19 cellular contexts compared by ENCODE assay signal in genomic region chr7:55237156-55237721, GRCh38.
"Had no signal": no experiment of that assay in that cellular context is flagged by ENCODE, and none has a peak within 500 bp of the region (broad histone marks: within the 10 kb centered on the region; RNA-seq: fewer than 3 reads in every experiment).

No MANE protein-coding gene starts in this region.

- H3K27me3 ChIP-seq: pancreas, sigmoid colon had no signal

- H3K36me3 ChIP-seq: heart left ventricle, pancreas, prostate gland, sigmoid colon, stomach, thoracic aorta had no signal

- H3K27ac ChIP-seq: heart left ventricle, pancreas, prostate gland, sigmoid colon, skin epidermis, stomach, thoracic aorta had no signal

- DNase-seq: effector memory CD4-positive, alpha-beta T cell; heart left ventricle; hippocampal formation; occipital lobe; pancreas; retina; sigmoid colon; stimulated activated CD4-positive, alpha-beta T cell treated with anti-CD3 and anti-CD28 coated beads, Interleukin-12 subunit alpha, Interleukin-12 subunit beta, amount 100 ng/mL, for 4 hours; stimulated activated naive CD4-positive, alpha-beta T cell; stomach; substantia nigra had no signal

- H3K4me1 ChIP-seq: heart left ventricle, pancreas, prostate gland, sigmoid colon, stomach had no signal

- FAIRE-seq: endometrium, frontal cortex, pancreas had no signal

- H3K9me3 ChIP-seq: heart left ventricle, pancreas, prostate gland, sigmoid colon, stomach, thoracic aorta had no signal

- ATAC-seq: esophagus mucosa; heart left ventricle; left lobe of liver; natural killer cell treated with Interleukin-12 subunit alpha and Interleukin-12 subunit beta and Interleukin-15 and Interleukin-18, amount 100 ng/mL, for 72 hours; pancreas had no signal

- H3K4me3 ChIP-seq: heart left ventricle, pancreas, prostate gland, sigmoid colon, skin epidermis, stomach, thoracic aorta had no signal
